Comparison of ENCODE assay signal across 1 cellular context in the genomic region with DNA sequence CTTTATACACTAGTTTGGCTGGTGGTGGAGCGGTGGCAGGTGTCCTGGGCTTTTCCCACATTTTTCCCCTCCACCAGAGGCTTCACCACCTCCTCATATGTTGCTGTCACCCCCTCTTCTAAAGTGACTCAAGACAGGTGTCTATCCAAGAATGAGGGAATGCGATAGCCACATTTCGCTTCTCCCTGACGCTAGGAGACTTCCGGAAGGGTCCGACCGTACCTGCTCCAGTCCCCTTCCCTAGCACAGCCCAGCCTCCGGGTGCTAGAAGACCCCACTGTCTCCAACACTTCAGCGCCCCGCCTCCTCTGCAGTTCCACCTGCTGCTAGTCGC.
A peak's percentile ranks its signal among the peaks of the same experiment; 100 is the strongest.
TF ChIP-seq lines count a peak whose summit lies in the region.

No MANE protein-coding gene starts in this region.

TF ChIP-seq in HepG2, 621 proteins besides CTCF, POLR2A, EP300 and RAD21 (continued from another document and continues in another):
- TF ChIP-seq, protein P1, sequence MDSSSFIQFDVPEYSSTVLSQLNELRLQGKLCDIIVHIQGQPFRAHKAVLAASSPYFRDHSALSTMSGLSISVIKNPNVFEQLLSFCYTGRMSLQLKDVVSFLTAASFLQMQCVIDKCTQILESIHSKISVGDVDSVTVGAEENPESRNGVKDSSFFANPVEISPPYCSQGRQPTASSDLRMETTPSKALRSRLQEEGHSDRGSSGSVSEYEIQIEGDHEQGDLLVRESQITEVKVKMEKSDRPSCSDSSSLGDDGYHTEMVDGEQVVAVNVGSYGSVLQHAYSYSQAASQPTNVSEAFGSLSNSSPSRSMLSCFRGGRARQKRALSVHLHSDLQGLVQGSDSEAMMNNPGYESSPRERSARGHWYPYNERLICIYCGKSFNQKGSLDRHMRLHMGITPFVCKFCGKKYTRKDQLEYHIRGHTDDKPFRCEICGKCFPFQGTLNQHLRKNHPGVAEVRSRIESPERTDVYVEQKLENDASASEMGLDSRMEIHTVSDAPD (CRISPR knock-in tag; IDR thresholded peaks at IDR 0.05): no peak
- TF ChIP-seq, protein P2, sequence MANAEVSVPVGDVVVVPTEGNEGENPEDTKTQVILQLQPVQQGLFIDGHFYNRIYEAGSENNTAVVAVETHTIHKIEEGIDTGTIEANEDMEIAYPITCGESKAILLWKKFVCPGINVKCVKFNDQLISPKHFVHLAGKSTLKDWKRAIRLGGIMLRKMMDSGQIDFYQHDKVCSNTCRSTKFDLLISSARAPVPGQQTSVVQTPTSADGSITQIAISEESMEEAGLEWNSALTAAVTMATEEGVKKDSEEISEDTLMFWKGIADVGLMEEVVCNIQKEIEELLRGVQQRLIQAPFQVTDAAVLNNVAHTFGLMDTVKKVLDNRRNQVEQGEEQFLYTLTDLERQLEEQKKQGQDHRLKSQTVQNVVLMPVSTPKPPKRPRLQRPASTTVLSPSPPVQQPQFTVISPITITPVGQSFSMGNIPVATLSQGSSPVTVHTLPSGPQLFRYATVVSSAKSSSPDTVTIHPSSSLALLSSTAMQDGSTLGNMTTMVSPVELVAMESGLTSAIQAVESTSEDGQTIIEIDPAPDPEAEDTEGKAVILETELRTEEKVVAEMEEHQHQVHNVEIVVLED (CRISPR knock-in tag; IDR thresholded peaks at IDR 0.05; ENCODE audit: borderline replicate concordance): no peak
- no peak for TF ChIP-seq TCF7L2 (IDR thresholded peaks at IDR 0.05; ENCODE audit: low read depth, low read length)
- TF ChIP-seq SP5 (CRISPR knock-in tag; IDR thresholded peaks at IDR 0.05; ENCODE audit: borderline replicate concordance, low read depth): 0 out of 2 replicates have a peak, but pooled peaks have one; percentile 5
- no peak for TF ChIP-seq REXO4 (CRISPR knock-in tag; IDR thresholded peaks at IDR 0.05; ENCODE audit: borderline replicate concordance)
- TF ChIP-seq, protein P3, sequence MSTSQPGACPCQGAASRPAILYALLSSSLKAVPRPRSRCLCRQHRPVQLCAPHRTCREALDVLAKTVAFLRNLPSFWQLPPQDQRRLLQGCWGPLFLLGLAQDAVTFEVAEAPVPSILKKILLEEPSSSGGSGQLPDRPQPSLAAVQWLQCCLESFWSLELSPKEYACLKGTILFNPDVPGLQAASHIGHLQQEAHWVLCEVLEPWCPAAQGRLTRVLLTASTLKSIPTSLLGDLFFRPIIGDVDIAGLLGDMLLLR (CRISPR knock-in tag; IDR thresholded peaks at IDR 0.05): no peak
- TF ChIP-seq NFRKB (IDR thresholded peaks at IDR 0.05): no peak
- TF ChIP-seq SOX5 (CRISPR knock-in tag; IDR thresholded peaks at IDR 0.05; ENCODE audit: borderline replicate concordance): 0 out of 2 replicates have a peak, but pooled peaks have one; percentile 15
- TF ChIP-seq ARHGAP35 (CRISPR knock-in tag; IDR thresholded peaks at IDR 0.05; ENCODE audit: borderline replicate concordance): 0 out of 2 replicates have a peak, but pooled peaks have one; percentile 35
- TF ChIP-seq SNAPC4 (CRISPR knock-in tag; IDR thresholded peaks at IDR 0.05): 0 out of 2 replicates have a peak, but pooled peaks have one; percentile 29
- no peak for TF ChIP-seq RFX5 (IDR thresholded peaks at IDR 0.05; ENCODE audit: low read depth, low read length)
- no peak for TF ChIP-seq KLF9 (CRISPR knock-in tag; IDR thresholded peaks at IDR 0.05; ENCODE audit: low read depth)
- no peak for TF ChIP-seq PHF8 (CRISPR knock-in tag; IDR thresholded peaks at IDR 0.05)
- no peak for TF ChIP-seq TAF1 (CRISPR knock-in tag; IDR thresholded peaks at IDR 0.05)
- TF ChIP-seq KDM3A (CRISPR knock-in tag; IDR thresholded peaks at IDR 0.05; ENCODE audit: low read depth): no peak
- TF ChIP-seq, protein P4, sequence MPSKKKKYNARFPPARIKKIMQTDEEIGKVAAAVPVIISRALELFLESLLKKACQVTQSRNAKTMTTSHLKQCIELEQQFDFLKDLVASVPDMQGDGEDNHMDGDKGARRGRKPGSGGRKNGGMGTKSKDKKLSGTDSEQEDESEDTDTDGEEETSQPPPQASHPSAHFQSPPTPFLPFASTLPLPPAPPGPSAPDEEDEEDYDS (CRISPR knock-in tag; IDR thresholded peaks at IDR 0.05): peak; percentile 66
- no peak for TF ChIP-seq ZBTB20 (CRISPR knock-in tag; IDR thresholded peaks at IDR 0.05; ENCODE audit: borderline replicate concordance, low read depth)
- TF ChIP-seq CBFB (CRISPR knock-in tag; IDR thresholded peaks at IDR 0.05): no peak
- 0 out of 2 replicates have a peak, but pooled peaks have one; percentile 55 for TF ChIP-seq ZNF224 (CRISPR knock-in tag; IDR thresholded peaks at IDR 0.05)
- TF ChIP-seq, protein P5, sequence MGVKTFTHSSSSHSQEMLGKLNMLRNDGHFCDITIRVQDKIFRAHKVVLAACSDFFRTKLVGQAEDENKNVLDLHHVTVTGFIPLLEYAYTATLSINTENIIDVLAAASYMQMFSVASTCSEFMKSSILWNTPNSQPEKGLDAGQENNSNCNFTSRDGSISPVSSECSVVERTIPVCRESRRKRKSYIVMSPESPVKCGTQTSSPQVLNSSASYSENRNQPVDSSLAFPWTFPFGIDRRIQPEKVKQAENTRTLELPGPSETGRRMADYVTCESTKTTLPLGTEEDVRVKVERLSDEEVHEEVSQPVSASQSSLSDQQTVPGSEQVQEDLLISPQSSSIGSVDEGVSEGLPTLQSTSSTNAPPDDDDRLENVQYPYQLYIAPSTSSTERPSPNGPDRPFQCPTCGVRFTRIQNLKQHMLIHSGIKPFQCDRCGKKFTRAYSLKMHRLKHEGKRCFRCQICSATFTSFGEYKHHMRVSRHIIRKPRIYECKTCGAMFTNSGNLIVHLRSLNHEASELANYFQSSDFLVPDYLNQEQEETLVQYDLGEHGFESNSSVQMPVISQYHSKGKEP (CRISPR knock-in tag; IDR thresholded peaks at IDR 0.05): no peak
- 0 out of 2 replicates have a peak, but pooled peaks have one; percentile 36 for TF ChIP-seq ZNF598 (CRISPR knock-in tag; IDR thresholded peaks at IDR 0.05; ENCODE audit: borderline replicate concordance)
- no peak for TF ChIP-seq FOXO4 (CRISPR knock-in tag; conservative IDR thresholded peaks at IDR 0.05)
- TF ChIP-seq BRF2 (CRISPR knock-in tag; IDR thresholded peaks at IDR 0.05): no peak
- TF ChIP-seq HNRNPL (IDR thresholded peaks at IDR 0.05; ENCODE audit: low read depth, low read length): no peak
- no peak for TF ChIP-seq HES4 (CRISPR knock-in tag; IDR thresholded peaks at IDR 0.05; ENCODE audit: borderline replicate concordance)
- TF ChIP-seq RFXAP (CRISPR knock-in tag; IDR thresholded peaks at IDR 0.05; ENCODE audit: borderline replicate concordance): no peak
- no peak for TF ChIP-seq ZZZ3 (CRISPR knock-in tag; IDR thresholded peaks at IDR 0.05; ENCODE audit: borderline replicate concordance)
- no peak for TF ChIP-seq NCOA5 (CRISPR knock-in tag; IDR thresholded peaks at IDR 0.05)
- TF ChIP-seq, protein P6, sequence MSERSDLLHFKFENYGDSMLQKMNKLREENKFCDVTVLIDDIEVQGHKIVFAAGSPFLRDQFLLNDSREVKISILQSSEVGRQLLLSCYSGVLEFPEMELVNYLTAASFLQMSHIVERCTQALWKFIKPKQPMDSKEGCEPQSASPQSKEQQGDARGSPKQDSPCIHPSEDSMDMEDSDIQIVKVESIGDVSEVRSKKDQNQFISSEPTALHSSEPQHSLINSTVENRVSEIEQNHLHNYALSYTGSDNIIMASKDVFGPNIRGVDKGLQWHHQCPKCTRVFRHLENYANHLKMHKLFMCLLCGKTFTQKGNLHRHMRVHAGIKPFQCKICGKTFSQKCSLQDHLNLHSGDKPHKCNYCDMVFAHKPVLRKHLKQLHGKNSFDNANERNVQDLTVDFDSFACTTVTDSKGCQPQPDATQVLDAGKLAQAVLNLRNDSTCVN (CRISPR knock-in tag; IDR thresholded peaks at IDR 0.05; ENCODE audit: borderline replicate concordance): no peak
- no peak for TF ChIP-seq ISL2 (CRISPR knock-in tag; IDR thresholded peaks at IDR 0.05)
- no peak for TF ChIP-seq FOXM1 (CRISPR knock-in tag; IDR thresholded peaks at IDR 0.05)
- TF ChIP-seq RXRB (CRISPR knock-in tag; IDR thresholded peaks at IDR 0.05; ENCODE audit: borderline replicate concordance): no peak
- no peak for TF ChIP-seq CCAR2 (optimal IDR thresholded peaks at IDR 0.05; ENCODE audit: low read depth, low read length)
- no peak for TF ChIP-seq CEBPB (IDR thresholded peaks at IDR 0.05; ENCODE audit: borderline replicate concordance, low read depth, low read length)
- no peak for TF ChIP-seq IKZF1 (IDR thresholded peaks at IDR 0.05)
- no peak for TF ChIP-seq ZNF614 (CRISPR knock-in tag; IDR thresholded peaks at IDR 0.05; ENCODE audit: borderline replicate concordance)
- no peak for TF ChIP-seq ZNF652 (CRISPR knock-in tag; IDR thresholded peaks at IDR 0.05; ENCODE audit: borderline replicate concordance, low read depth)
- TF ChIP-seq EEA1 (CRISPR knock-in tag; IDR thresholded peaks at IDR 0.05; ENCODE audit: borderline replicate concordance): peak; percentile 52; the same call in 1 of the 2 replicates
- TF ChIP-seq ZNF3 (CRISPR knock-in tag; IDR thresholded peaks at IDR 0.05): no peak
- 0 out of 2 replicates have a peak, but pooled peaks have one; percentile 65 for TF ChIP-seq CAMTA2 (CRISPR knock-in tag; IDR thresholded peaks at IDR 0.05; ENCODE audit: borderline replicate concordance)
- no peak for TF ChIP-seq KDM2A (CRISPR knock-in tag; IDR thresholded peaks at IDR 0.05; ENCODE audit: borderline replicate concordance, low read depth)
- no peak for TF ChIP-seq PHF20 (CRISPR knock-in tag; IDR thresholded peaks at IDR 0.05)
- TF ChIP-seq FOXO1 (CRISPR knock-in tag; IDR thresholded peaks at IDR 0.05): peak; percentile 11; the same call in 1 of the 2 replicates
- no peak for TF ChIP-seq PHF21A (CRISPR knock-in tag; IDR thresholded peaks at IDR 0.05)
- no peak for TF ChIP-seq ZBTB3 (CRISPR knock-in tag; IDR thresholded peaks at IDR 0.05; ENCODE audit: borderline replicate concordance, low read depth)
- no peak for TF ChIP-seq MYNN (CRISPR knock-in tag; IDR thresholded peaks at IDR 0.05; ENCODE audit: low read depth)
- no peak for TF ChIP-seq TOPORS (CRISPR knock-in tag; IDR thresholded peaks at IDR 0.05)
- no peak for TF ChIP-seq SP2 (CRISPR knock-in tag; IDR thresholded peaks at IDR 0.05)
- no peak for TF ChIP-seq PREB (CRISPR knock-in tag; IDR thresholded peaks at IDR 0.05)
- TF ChIP-seq REPIN1 (CRISPR knock-in tag; IDR thresholded peaks at IDR 0.05; ENCODE audit: borderline replicate concordance, low read depth): no peak
- TF ChIP-seq XRCC5 (optimal IDR thresholded peaks at IDR 0.05; ENCODE audit: low read length): peak; percentile 87
- TF ChIP-seq ZNF335 (CRISPR knock-in tag; IDR thresholded peaks at IDR 0.05): no peak
- 0 out of 2 replicates have a peak, but pooled peaks have one; percentile 22 for TF ChIP-seq ZNF605 (CRISPR knock-in tag; IDR thresholded peaks at IDR 0.05)
- no peak for TF ChIP-seq ZNF619 (CRISPR knock-in tag; IDR thresholded peaks at IDR 0.05)
- TF ChIP-seq GFI1 (CRISPR knock-in tag; IDR thresholded peaks at IDR 0.05; ENCODE audit: borderline replicate concordance): 0 out of 2 replicates have a peak, but pooled peaks have one; percentile 4
